Comparison of ENCODE assay signal across 28 cellular contexts in the genomic region with DNA sequence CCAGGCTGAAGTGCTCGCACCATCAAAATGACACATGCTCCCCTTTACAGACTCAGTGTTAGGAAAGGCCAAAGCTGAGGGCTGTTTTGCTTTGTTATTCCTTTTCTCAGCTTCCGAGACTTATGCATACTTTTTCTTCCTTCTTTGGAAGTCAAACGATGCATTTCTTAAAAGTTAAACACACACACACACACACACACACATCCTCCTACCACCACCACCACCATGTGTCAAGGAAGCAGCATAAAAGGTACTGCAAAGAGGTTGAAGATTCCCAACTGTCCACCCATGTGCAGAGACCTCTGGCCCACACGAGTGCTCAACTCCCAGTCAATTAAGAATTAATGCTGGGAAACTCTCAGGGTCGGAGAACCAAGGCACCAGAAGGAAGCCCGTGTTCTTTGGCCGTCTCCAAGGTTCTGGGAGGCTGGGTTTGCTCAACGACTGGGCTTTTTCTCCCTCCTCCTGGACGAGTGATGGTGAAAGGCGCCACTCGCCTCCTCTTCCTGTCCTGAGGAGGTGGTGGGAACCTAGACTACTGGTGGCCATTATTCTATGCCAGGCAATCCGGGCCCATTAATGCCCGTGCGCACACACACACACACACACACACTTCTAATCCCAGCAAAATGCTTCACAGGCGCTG. TPM values are rescaled to one million over a fixed set of nuclear protein-coding genes. Genes with fewer than 3 reads are reported as not detected.
DNase-seq lines count a peak whose midpoint lies in the region; ATAC-seq and TF ChIP-seq lines count a peak whose summit lies in the region.
"Had no signal": no experiment of that assay in that cellular context is flagged by ENCODE, and none has a peak within 500 bp of the region (broad histone marks: within the 10 kb centered on the region; RNA-seq: fewer than 3 reads in every experiment).

No MANE protein-coding gene starts in this region.

- DNase-seq in chondrocyte (ENCODE audit: low spot score) (no peak), right atrium auricular region (ENCODE audit: low spot score) (no peak), COLO668 (lab: John Stamatoyannopoulos, UW; ENCODE audit: unreplicated experiment) (no peak), Ammon's horn (ENCODE audit: low spot score) (no peak), right lobe of liver (no peak)
- DNase-seq: 8988T; activated CD8-positive, alpha-beta memory T cell treated with anti-CD3 and anti-CD28 coated beads, Interleukin-2, amount 50 U/mL, for 48 hours; activated gamma-delta T cell; Calu3; effector CD4-positive, alpha-beta T cell; EL; KG1; left lung; MV-4-11; NCI-H187 treated with DMSO at 0.1 percent for 48 hours; NCI-H226; nucleus accumbens; PC-9; stimulated activated CD4-positive, alpha-beta T cell treated with anti-CD3 and anti-CD28 coated beads, Interleukin-2, amount 100 ng/mL, for 24 hours; stimulated activated naive CD4-positive, alpha-beta T cell treated with Interleukin-2 at 50 U/mL for 16 hours; T-helper 2 cell; trophoblast cell had no signal

- H3K27ac Mint-ChIP-seq in chondrocyte (ENCODE audit: unreplicated experiment) = peak overlapping the region; percentile 84

- peak overlapping the region; percentile 51; the same call in 1 of the 2 replicates for H3K27ac ChIP-seq in ACC112 (ENCODE audit: low read depth, low read length)
- H3K27ac ChIP-seq in right atrium auricular region = peak overlapping the region; percentile 69 to 70
- H3K27ac ChIP-seq in rectal smooth muscle tissue (ENCODE audit: low read depth, low read length) = peak overlapping the region; percentile 10
- no peak overlapping the region for H3K27ac ChIP-seq in right lobe of liver
- H3K27ac ChIP-seq: PC-9 had no signal

- no peak overlapping the region for H3K4me3 Mint-ChIP-seq in chondrocyte (ENCODE audit: unreplicated experiment)

- H3K4me1 ChIP-seq in ACC112 (ENCODE audit: control insufficient read depth, insufficient read depth, low read length, unreplicated experiment) (no peaks in the 10 kb centered on the region), right atrium auricular region (peaks cover 0 to 33% of the 10 kb centered on the region in 2 donors), rectal smooth muscle tissue (ENCODE audit: control insufficient read depth, insufficient read depth, low read length) (peaks cover 2% of the 10 kb centered on the region), right lobe of liver (no peaks in the 10 kb centered on the region)
- H3K4me1 ChIP-seq: left lung had no signal

- no peaks in the 10 kb centered on the region for H3K27me3 Mint-ChIP-seq in chondrocyte (ENCODE audit: low read depth)

- H3K79me2 ChIP-seq in ACC112 (ENCODE audit: control insufficient read depth, insufficient read depth, low read length, unreplicated experiment) = no peaks in the 10 kb centered on the region

- no peak for ATAC-seq in activated CD4-positive, CD25-positive, alpha-beta regulatory T cell treated with anti-CD3 and anti-CD28 coated beads, Interleukin-2, amount 50 U/mL, for 24 hours
- no peak for ATAC-seq in right lobe of liver
- ATAC-seq: esophagus mucosa, left lung had no signal

- no peaks in the 10 kb centered on the region for H3K27me3 ChIP-seq in ACC112 (ENCODE audit: insufficient read depth, low read length)
- H3K27me3 ChIP-seq in right atrium auricular region = no peaks in the 10 kb centered on the region
- no peaks in the 10 kb centered on the region for H3K27me3 ChIP-seq in rectal smooth muscle tissue (ENCODE audit: control insufficient read depth, insufficient read depth, low read length)
- no peaks in the 10 kb centered on the region for H3K27me3 ChIP-seq in right lobe of liver

- no peak for TF ChIP-seq POLR2A in right lobe of liver (IDR thresholded peaks at IDR 0.05)

- H3K9me3 ChIP-seq in right atrium auricular region = no peaks in the 10 kb centered on the region
- H3K9me3 ChIP-seq in right lobe of liver = no peaks in the 10 kb centered on the region
- H3K9me3 ChIP-seq: HAP-1, left lung had no signal

- H3K9me3 Mint-ChIP-seq in chondrocyte (ENCODE audit: low read depth) = no peaks in the 10 kb centered on the region

- no peak overlapping the region for H3K9ac ChIP-seq in rectal smooth muscle tissue (ENCODE audit: low read length)

- H3K36me3 ChIP-seq in ACC112 (ENCODE audit: insufficient read depth, low read length) (no peaks in the 10 kb centered on the region), right atrium auricular region (no peaks in the 10 kb centered on the region), rectal smooth muscle tissue (ENCODE audit: control insufficient read depth, insufficient read depth, low read length) (no peaks in the 10 kb centered on the region), right lobe of liver (no peaks in the 10 kb centered on the region)
- H3K36me3 ChIP-seq: left lung had no signal

- no peak overlapping the region for H3K4me3 ChIP-seq in ACC112 (ENCODE audit: low read depth, low read length)
- H3K4me3 ChIP-seq in right atrium auricular region = no peak overlapping the region
- no peak overlapping the region for H3K4me3 ChIP-seq in rectal smooth muscle tissue (ENCODE audit: low read length)
- no peak overlapping the region for H3K4me3 ChIP-seq in right lobe of liver
- H3K4me3 ChIP-seq: HAP-1, left lung, PC-9 had no signal

- peaks cover 88% of the 10 kb centered on the region for H3K4me1 Mint-ChIP-seq in chondrocyte (ENCODE audit: low read depth)

- H3K36me3 Mint-ChIP-seq in chondrocyte (ENCODE audit: low read depth) = peaks cover 26% of the 10 kb centered on the region

- intact Hi-C loops in right lobe of liver (cut with DNase I) = no loop called here

- TF ChIP-seq CTCF in chondrocyte (IDR thresholded peaks at IDR 0.05) = no peak
- TF ChIP-seq CTCF in right atrium auricular region (IDR thresholded peaks at IDR 0.05) = no peak
- no peak for TF ChIP-seq CTCF in right lobe of liver (IDR thresholded peaks at IDR 0.05)

- WGBS in right lobe of liver (ENCODE audit: insufficient coverage, low coverage, low lambda C conversion rate, missing lambda C conversion rate) = 61% methylated on average over 9 of the region's 15 CpGs

- H2AFZ ChIP-seq in ACC112 (ENCODE audit: low read length, unreplicated experiment) = no peak overlapping the region
- H2AFZ ChIP-seq: PC-9 had no signal

RNA-seq across cellular contexts. Expression of a gene that starts 15.2 kb away (rescaled TPM):
- total RNA-seq in chondrocyte (119 to 156 TPM (median 121 TPM) in 3 replicates), right atrium auricular region (10 to 100 TPM; 13.0 to 14.3 TPM), right lobe of liver (under 1 TPM; 0.10 to 0.77 (median 0.46) TPM)
- total RNA-seq: HT-29 had no signal

Comparison
In these comparisons a context has a peak if more than half of its experiments do, and no peak if none do; other contexts are left out.
1. H3K27ac ChIP-seq: peak in ACC112 (single experiment), right atrium auricular region (2 of 2) and rectal smooth muscle tissue (single experiment); none in right lobe of liver (0 of 3).
2. RNA of a gene that starts 15.2 kb away (total RNA-seq): 119 to 156 TPM in chondrocyte and 13.0 to 14.3 TPM in right atrium auricular region; 0.10 to 0.77 TPM in right lobe of liver; every median in the first group is over 4 times any median in the second.